ENCODE assay signal across 8 cellular contexts in the genomic region with DNA sequence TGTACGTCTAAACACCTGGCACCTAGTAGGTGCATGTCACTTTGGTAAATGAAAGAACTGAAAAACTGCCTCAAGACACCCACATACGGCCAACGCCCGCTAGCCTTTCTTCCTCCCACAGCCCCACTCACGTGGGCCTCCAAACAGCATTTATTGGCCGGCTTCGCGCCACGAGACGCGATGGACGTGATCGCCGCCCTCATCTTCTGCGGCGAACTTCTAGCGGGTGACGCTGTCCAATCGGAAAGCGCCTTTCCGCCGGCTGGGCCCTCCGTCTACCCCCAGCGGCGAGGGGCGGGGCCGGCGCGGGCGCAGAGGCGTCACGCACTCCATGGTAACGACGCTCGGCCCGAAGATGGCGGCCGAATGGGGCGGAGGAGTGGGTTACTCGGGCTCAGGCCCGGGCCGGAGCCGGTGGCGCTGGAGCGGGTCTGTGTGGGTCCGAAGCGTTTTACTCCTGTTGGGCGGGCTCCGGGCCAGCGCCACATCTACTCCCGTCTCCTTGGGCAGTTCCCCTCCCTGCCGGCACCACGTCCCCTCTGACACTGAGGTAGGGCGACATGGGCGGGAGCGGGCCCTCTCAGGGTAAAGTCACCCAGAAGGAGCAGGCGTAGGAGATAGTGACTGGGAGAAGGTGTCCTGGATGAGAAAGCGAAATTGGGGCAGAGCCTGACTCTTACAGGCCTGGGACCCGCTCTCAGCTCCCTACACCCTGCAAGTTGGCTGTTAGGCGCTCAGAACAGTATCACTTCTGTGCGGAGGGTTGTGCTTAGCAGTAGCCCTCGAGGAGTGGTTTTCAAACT. TPM values are rescaled to one million over a fixed set of nuclear protein-coding genes. Genes with fewer than 3 reads are reported as not detected.
DNase-seq lines count a peak whose midpoint lies in the region; ATAC-seq and TF ChIP-seq lines count a peak whose summit lies in the region.

Gene LMLN (plus strand): TSS at position 327 of the 803 bp plus-strand sequence. CDS start 29 bp downstream, at position 356.

- peak within 1 kb of the TSS; percentile 82 to 95 for H3K4me3 ChIP-seq in cardiac fibroblast (replicated peaks in 1 of 2; ENCODE audit: low read depth in 2 of 2, low read length in 2 of 2)

- H3K9me3 Mint-ChIP-seq in WTC11 (peaks cover 3% of the 10 kb centered on the region; the same call in 1 of the 2 replicates), immature natural killer cell (no peaks in the 10 kb centered on the region)

- TF ChIP-seq CTCF in WTC11 (IDR thresholded peaks at IDR 0.05), result no peak
- TF ChIP-seq CTCF in cardiac fibroblast (IDR thresholded peaks at IDR 0.05; ENCODE audit: low read depth, low read length), result no peak

- H3K27ac Mint-ChIP-seq in WTC11, result peak within 1 kb of the TSS; percentile 85; the same call in 1 of the 2 replicates
- peak within 1 kb of the TSS; percentile 91 to 97 (median 96) for H3K27ac Mint-ChIP-seq in immature natural killer cell

- in situ Hi-C loops in GM18951 (cut with MboI; ENCODE audit: low sequenced_read_pairs, unreplicated experiment), result no loop called here

- POLR2A ChIA-PET in WTC11 (lab: Charles Lee), result no interaction called here

- peaks cover 13% of the 10 kb centered on the region for H3K36me3 Mint-ChIP-seq in WTC11
- peaks cover 8 to 13% (median 12%) of the 10 kb centered on the region in 3 donors for H3K36me3 Mint-ChIP-seq in immature natural killer cell

- DNase-seq in AG08396 (ENCODE audit: low spot score), result peak; percentile 95
- peak; percentile 96 for DNase-seq in NCI-H2227 treated with DMSO at 0.1 percent for 48 hours (lab: John Stamatoyannopoulos, UW)
- DNase-seq in WTC11 (ENCODE audit: low spot score), result peak; percentile 92
- DNase-seq in cardiac fibroblast (ENCODE audit: low read depth in 2 of 2), result peak; percentile 97 to 98
- peak; percentile 94 to 95 (median 94) for DNase-seq in immature natural killer cell
- peak; percentile 94 for DNase-seq in smooth muscle cell of the brain vasculature (ENCODE audit: low read depth, low spot score)

- CTCF ChIA-PET in WTC11 (lab: Charles Lee), result no interaction called here

- TF ChIP-seq POLR2A in GM18951 (IDR thresholded peaks at IDR 0.05; ENCODE audit: extremely low read depth, insufficient read depth, insufficient read length), result peak; percentile 58

- H3K4me3 Mint-ChIP-seq in WTC11, result peak within 1 kb of the TSS; percentile 79
- H3K4me3 Mint-ChIP-seq in immature natural killer cell, result peak within 1 kb of the TSS; percentile 79 to 92 (median 91)

- H3K27me3 Mint-ChIP-seq in WTC11 (ENCODE audit: low read depth), result peaks cover 14% of the 10 kb centered on the region
- H3K27me3 Mint-ChIP-seq in immature natural killer cell (ENCODE audit: low read depth in 3 of 3), result peaks cover 0 to 11% (median 3%) of the 10 kb centered on the region in 3 donors

- ATAC-seq in HG03175 (IDR thresholded peaks at IDR 0.05; ENCODE audit: unreplicated experiment) (peak; percentile 99), WTC11 (peak; percentile 78)

- H3K4me1 Mint-ChIP-seq in WTC11 (peaks cover 28% of the 10 kb centered on the region), immature natural killer cell (peaks cover 37 to 54% of the 10 kb centered on the region in 2 donors)

TF ChIP-seq in WTC11, 78 proteins besides CTCF, POLR2A, EP300 and RAD21 (continues in another document):
- TF ChIP-seq SMAD4 (CRISPR knock-in tag; IDR thresholded peaks at IDR 0.05) (no peak), USF2 (CRISPR knock-in tag; IDR thresholded peaks at IDR 0.05) (peak; percentile 90), ZNF121 (CRISPR knock-in tag; IDR thresholded peaks at IDR 0.05) (no peak), JUN (CRISPR knock-in tag; IDR thresholded peaks at IDR 0.05) (0 out of 2 replicates have a peak, but pooled peaks have one; percentile 38)
- TF ChIP-seq, protein P1, sequence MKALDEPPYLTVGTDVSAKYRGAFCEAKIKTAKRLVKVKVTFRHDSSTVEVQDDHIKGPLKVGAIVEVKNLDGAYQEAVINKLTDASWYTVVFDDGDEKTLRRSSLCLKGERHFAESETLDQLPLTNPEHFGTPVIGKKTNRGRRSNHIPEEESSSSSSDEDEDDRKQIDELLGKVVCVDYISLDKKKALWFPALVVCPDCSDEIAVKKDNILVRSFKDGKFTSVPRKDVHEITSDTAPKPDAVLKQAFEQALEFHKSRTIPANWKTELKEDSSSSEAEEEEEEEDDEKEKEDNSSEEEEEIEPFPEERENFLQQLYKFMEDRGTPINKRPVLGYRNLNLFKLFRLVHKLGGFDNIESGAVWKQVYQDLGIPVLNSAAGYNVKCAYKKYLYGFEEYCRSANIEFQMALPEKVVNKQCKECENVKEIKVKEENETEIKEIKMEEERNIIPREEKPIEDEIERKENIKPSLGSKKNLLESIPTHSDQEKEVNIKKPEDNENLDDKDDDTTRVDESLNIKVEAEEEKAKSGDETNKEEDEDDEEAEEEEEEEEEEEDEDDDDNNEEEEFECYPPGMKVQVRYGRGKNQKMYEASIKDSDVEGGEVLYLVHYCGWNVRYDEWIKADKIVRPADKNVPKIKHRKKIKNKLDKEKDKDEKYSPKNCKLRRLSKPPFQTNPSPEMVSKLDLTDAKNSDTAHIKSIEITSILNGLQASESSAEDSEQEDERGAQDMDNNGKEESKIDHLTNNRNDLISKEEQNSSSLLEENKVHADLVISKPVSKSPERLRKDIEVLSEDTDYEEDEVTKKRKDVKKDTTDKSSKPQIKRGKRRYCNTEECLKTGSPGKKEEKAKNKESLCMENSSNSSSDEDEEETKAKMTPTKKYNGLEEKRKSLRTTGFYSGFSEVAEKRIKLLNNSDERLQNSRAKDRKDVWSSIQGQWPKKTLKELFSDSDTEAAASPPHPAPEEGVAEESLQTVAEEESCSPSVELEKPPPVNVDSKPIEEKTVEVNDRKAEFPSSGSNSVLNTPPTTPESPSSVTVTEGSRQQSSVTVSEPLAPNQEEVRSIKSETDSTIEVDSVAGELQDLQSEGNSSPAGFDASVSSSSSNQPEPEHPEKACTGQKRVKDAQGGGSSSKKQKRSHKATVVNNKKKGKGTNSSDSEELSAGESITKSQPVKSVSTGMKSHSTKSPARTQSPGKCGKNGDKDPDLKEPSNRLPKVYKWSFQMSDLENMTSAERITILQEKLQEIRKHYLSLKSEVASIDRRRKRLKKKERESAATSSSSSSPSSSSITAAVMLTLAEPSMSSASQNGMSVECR (CRISPR knock-in tag; IDR thresholded peaks at IDR 0.05; ENCODE audit: borderline replicate concordance), result peak; percentile 92; the same call in 1 of the 2 replicates
- TF ChIP-seq, protein P2, sequence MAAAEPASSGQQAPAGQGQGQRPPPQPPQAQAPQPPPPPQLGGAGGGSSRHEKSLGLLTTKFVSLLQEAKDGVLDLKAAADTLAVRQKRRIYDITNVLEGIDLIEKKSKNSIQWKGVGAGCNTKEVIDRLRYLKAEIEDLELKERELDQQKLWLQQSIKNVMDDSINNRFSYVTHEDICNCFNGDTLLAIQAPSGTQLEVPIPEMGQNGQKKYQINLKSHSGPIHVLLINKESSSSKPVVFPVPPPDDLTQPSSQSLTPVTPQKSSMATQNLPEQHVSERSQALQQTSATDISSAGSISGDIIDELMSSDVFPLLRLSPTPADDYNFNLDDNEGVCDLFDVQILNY (CRISPR knock-in tag; IDR thresholded peaks at IDR 0.05), result peak; percentile 81; the same call in 1 of the 2 replicates
- TF ChIP-seq, protein P3, sequence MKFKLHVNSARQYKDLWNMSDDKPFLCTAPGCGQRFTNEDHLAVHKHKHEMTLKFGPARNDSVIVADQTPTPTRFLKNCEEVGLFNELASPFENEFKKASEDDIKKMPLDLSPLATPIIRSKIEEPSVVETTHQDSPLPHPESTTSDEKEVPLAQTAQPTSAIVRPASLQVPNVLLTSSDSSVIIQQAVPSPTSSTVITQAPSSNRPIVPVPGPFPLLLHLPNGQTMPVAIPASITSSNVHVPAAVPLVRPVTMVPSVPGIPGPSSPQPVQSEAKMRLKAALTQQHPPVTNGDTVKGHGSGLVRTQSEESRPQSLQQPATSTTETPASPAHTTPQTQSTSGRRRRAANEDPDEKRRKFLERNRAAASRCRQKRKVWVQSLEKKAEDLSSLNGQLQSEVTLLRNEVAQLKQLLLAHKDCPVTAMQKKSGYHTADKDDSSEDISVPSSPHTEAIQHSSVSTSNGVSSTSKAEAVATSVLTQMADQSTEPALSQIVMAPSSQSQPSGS (CRISPR knock-in tag; IDR thresholded peaks at IDR 0.05; ENCODE audit: borderline replicate concordance, low read depth), result no peak

RNA-seq across cellular contexts. Expression of gene LMLN, which starts in this region (rescaled TPM):
- 3.6 to 5.2 TPM (median 4.2 TPM) in 3 replicates for total RNA-seq in WTC11 (2021)
- 1 to 10 TPM in 2 of 3 donors, under 1 TPM in 1; 0.62 to 1.9 (median 1.8) TPM for polyA plus RNA-seq in immature natural killer cell

Comparison
In these comparisons a context has a peak if more than half of its experiments do, and no peak if none do; other contexts are left out.
1. Peak in every context shown above with its lines: DNase-seq, ATAC-seq and H3K4me3 ChIP-seq.